In the genomic region with DNA sequence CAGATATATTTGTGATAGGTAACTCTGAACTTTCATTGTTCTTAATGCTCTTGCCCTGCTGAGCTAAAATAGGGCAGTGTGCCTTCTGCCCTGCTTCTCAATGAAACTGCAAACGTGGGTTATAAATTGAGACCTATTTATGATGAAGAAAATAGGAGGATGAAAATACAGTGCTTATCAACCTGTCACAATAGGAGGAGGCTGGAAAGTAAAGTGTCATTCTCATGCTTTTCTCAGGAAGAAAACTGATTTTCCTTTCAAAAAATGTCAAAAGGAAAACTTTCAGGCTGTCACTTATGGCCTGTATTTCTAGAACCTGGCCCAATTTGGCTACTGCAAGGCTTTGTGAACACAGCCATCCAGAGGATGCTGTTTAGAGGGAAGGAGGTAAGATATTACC, we compare ENCODE assay signal across 6 cellular contexts.
"Had no signal": no experiment of that assay in that cellular context is flagged by ENCODE, and none has a peak within 500 bp of the region (broad histone marks: within the 10 kb centered on the region; RNA-seq: fewer than 3 reads in every experiment).

No MANE protein-coding gene starts in this region.

- H3K9ac ChIP-seq: KMS-11 had no signal

- H3K4me3 ChIP-seq: K562 had no signal

- H3K27ac ChIP-seq: HL-60, KMS-11 had no signal

- DNase-seq: IMR-90, KBM-7, KG1 had no signal

- H3K4me2 ChIP-seq: KMS-11 had no signal
